8 cellular contexts compared by ENCODE assay signal in genomic region chr12:122974274-122974891, GRCh38. TPM values are rescaled to one million over a fixed set of nuclear protein-coding genes. Genes with fewer than 3 reads are reported as not detected.
DNase-seq lines count a peak whose midpoint lies in the region; ATAC-seq and TF ChIP-seq lines count a peak whose summit lies in the region.

No MANE protein-coding gene starts in this region.

- no peaks in the 10 kb centered on the region for H3K27me3 ChIP-seq in right atrium auricular region
- no peaks in the 10 kb centered on the region for H3K27me3 ChIP-seq in prostate gland (replicated peaks; ENCODE audit: insufficient read depth)

- ATAC-seq in GM18502 (IDR thresholded peaks at IDR 0.05; ENCODE audit: poor library complexity, unreplicated experiment): peak; percentile 73
- peak; percentile 83 for ATAC-seq in HG02943 (IDR thresholded peaks at IDR 0.05; ENCODE audit: low read depth, unreplicated experiment)

- H3K9me3 ChIP-seq in right atrium auricular region (no peaks in the 10 kb centered on the region), prostate gland (no peaks in the 10 kb centered on the region)

- peaks cover 0 to 46% of the 10 kb centered on the region in 2 donors for H3K4me1 ChIP-seq in right atrium auricular region
- peaks cover 17% of the 10 kb centered on the region for H3K4me1 ChIP-seq in prostate gland (replicated peaks)
- peaks cover 1% of the 10 kb centered on the region for H3K4me1 ChIP-seq in urinary bladder (ENCODE audit: insufficient read depth)

- H3K4me3 ChIP-seq in right atrium auricular region (peak overlapping the region; percentile 91 to 98), prostate gland (peak overlapping the region; percentile 78 to 98), urinary bladder (ENCODE audit: low read depth, low read length) (peak overlapping the region; percentile 83)

- TF ChIP-seq POLR2A in prostate gland (IDR thresholded peaks at IDR 0.05): peak; percentile 21

- intact Hi-C loops in prostate gland (cut with DNase I): no loop called here

- under 1% methylated on average over 27 of the region's 32 CpGs for WGBS in prostate gland
- WGBS in urinary bladder: under 1% methylated on average over 32 of the region's 32 CpGs

- DNase-seq in NCI-H187 (lab: John Stamatoyannopoulos, UW): peak; percentile 98
- peak; percentile 95 to 99 (median 98) for DNase-seq in T-helper 2 cell
- DNase-seq in anterior cingulate cortex (lab: John Stamatoyannopoulos, UW): peak; percentile 81 to 99 (median 98)
- peak; percentile 99 for DNase-seq in right atrium auricular region (ENCODE audit: low spot score)
- DNase-seq in prostate gland (ENCODE audit: low spot score): peak; percentile 98

- H3K36me3 ChIP-seq in right atrium auricular region (no peaks in the 10 kb centered on the region), prostate gland (no peaks in the 10 kb centered on the region), urinary bladder (ENCODE audit: insufficient read depth) (no peaks in the 10 kb centered on the region)

- peak overlapping the region; percentile 97 to 99 for H3K27ac ChIP-seq in right atrium auricular region
- peak overlapping the region; percentile 96 to 97 for H3K27ac ChIP-seq in prostate gland
- peak overlapping the region; percentile 83 for H3K27ac ChIP-seq in urinary bladder (ENCODE audit: low read depth)

- TF ChIP-seq CTCF in right atrium auricular region (IDR thresholded peaks at IDR 0.05): no peak
- no peak for TF ChIP-seq CTCF in prostate gland (IDR thresholded peaks at IDR 0.05)

RNA-seq across cellular contexts. Expression of gene OGFOD2, which starts 0.7 kb away (rescaled TPM):
- total RNA-seq in right atrium auricular region (1 to 10 TPM; 4.9 to 6.8 TPM), prostate gland (10 to 100 TPM; 26.3 to 27.6 TPM), urinary bladder (6.5 TPM)
- polyA plus RNA-seq in urinary bladder: 17.1 TPM

RNA-seq across cellular contexts. Expression of gene ARL6IP4, which starts 6.1 kb away (rescaled TPM):
- total RNA-seq in right atrium auricular region (100 to 1,000 TPM; 157 to 284 TPM), prostate gland (100 to 1,000 TPM; 232 to 257 TPM), urinary bladder (57.6 TPM)
- 312 TPM for polyA plus RNA-seq in urinary bladder

RNA-seq across cellular contexts. Expression of gene ABCB9, which starts 8.1 kb away (rescaled TPM):
- 1 to 10 TPM; 4.9 to 5.7 TPM for total RNA-seq in right atrium auricular region
- 10 to 100 TPM in 1 of 2 donors, 1 to 10 TPM in 1; 8.2 to 50.0 TPM for total RNA-seq in prostate gland
- total RNA-seq in urinary bladder: 6.6 TPM
- 2.4 TPM for polyA plus RNA-seq in urinary bladder

Comparison
In these comparisons a context has a peak if more than half of its experiments do, and no peak if none do; other contexts are left out.
1. Peak in every context shown above with its lines: DNase-seq, ATAC-seq, H3K4me3 ChIP-seq and H3K27ac ChIP-seq.